ENCODE assay signal across 12 cellular contexts in genomic region chr18:10033038-10033437, GRCh38.
DNase-seq lines count a peak whose midpoint lies in the region; ATAC-seq and TF ChIP-seq lines count a peak whose summit lies in the region.
"Had no signal": no experiment of that assay in that cellular context is flagged by ENCODE, and none has a peak within 500 bp of the region (broad histone marks: within the 10 kb centered on the region; RNA-seq: fewer than 3 reads in every experiment).

No MANE protein-coding gene starts in this region.

- H3K27ac ChIP-seq in dorsolateral prefrontal cortex: peak overlapping the region in 19 of 59 donors; percentile 14 to 79 (median 56)
- H3K27ac ChIP-seq in uterus: peak overlapping the region; percentile 13 to 41
- H3K27ac ChIP-seq: breast epithelium, VCaP had no signal

- no peak for TF ChIP-seq CTCF in dorsolateral prefrontal cortex (IDR thresholded peaks at IDR 0.05 in 54 of 56, conservative IDR thresholded peaks at IDR 0.05 in 2 of 56; ENCODE audit: low read depth in 1 of 56, partially characterized antibody in 56 of 56)
- no peak for TF ChIP-seq CTCF in natural killer cell (IDR thresholded peaks at IDR 0.05)
- TF ChIP-seq CTCF in uterus (IDR thresholded peaks at IDR 0.05): no peak
- TF ChIP-seq CTCF in chondrocyte (IDR thresholded peaks at IDR 0.05): no peak

- H3K4me3 Mint-ChIP-seq in stimulated activated naive CD8-positive, alpha-beta T cell treated with anti-CD3 and anti-CD28 coated beads, Interleukin-15, Interleukin-2, amounts not matched to agents 100 ng/mL and 50 ng/mL, for 24 hours: peak overlapping the region; percentile 83
- H3K4me3 Mint-ChIP-seq in natural killer cell (peak overlapping the region; percentile 79), chondrocyte (ENCODE audit: unreplicated experiment) (no peak overlapping the region)

- no peak for DNase-seq in stimulated activated naive CD8-positive, alpha-beta T cell treated with anti-CD3 and anti-CD28 coated beads, Interleukin-15, Interleukin-2, amounts not matched to agents 100 U/mL and 50 U/mL, for 24 hours
- DNase-seq in dorsolateral prefrontal cortex: no peak
- no peak for DNase-seq in natural killer cell
- DNase-seq in uterus: peak; percentile 11 to 14
- DNase-seq in NCI-H510A treated with DMSO at 0.1 percent for 48 hours (lab: John Stamatoyannopoulos, UW): no peak
- no peak for DNase-seq in chondrocyte (ENCODE audit: low spot score)
- no peak for DNase-seq in NOMO-1 treated with DMSO at 0.1 percent for 48 hours (lab: John Stamatoyannopoulos, UW; ENCODE audit: unreplicated experiment)
- DNase-seq: NCI-H2171 treated with DMSO at 0.1 percent for 48 hours, occipital lobe had no signal

- TF ChIP-seq POLR2A in uterus (IDR thresholded peaks at IDR 0.05): no peak

- no peaks in the 10 kb centered on the region for H3K9me3 ChIP-seq in uterus
- H3K9me3 ChIP-seq: breast epithelium had no signal

- H3K27ac Mint-ChIP-seq in stimulated activated naive CD8-positive, alpha-beta T cell treated with anti-CD3 and anti-CD28 coated beads, Interleukin-15, Interleukin-2, amounts not matched to agents 100 ng/mL and 50 ng/mL, for 24 hours: peak overlapping the region; percentile 83
- H3K27ac Mint-ChIP-seq in natural killer cell: peak overlapping the region in 1 of 2 donors; percentile 58
- no peak overlapping the region for H3K27ac Mint-ChIP-seq in chondrocyte (ENCODE audit: unreplicated experiment)

- no peaks in the 10 kb centered on the region for H3K36me3 Mint-ChIP-seq in stimulated activated naive CD8-positive, alpha-beta T cell treated with anti-CD3 and anti-CD28 coated beads, Interleukin-15, Interleukin-2, amounts not matched to agents 100 ng/mL and 50 ng/mL, for 24 hours (ENCODE audit: low read depth)
- H3K36me3 Mint-ChIP-seq in natural killer cell (no peaks in the 10 kb centered on the region), chondrocyte (ENCODE audit: low read depth) (no peaks in the 10 kb centered on the region)

- H3K4me3 ChIP-seq in dorsolateral prefrontal cortex (peak overlapping the region in 55 of 59 donors; percentile 17 to 63 (median 44)), uterus (no peak overlapping the region)
- H3K4me3 ChIP-seq: breast epithelium had no signal

- no peaks in the 10 kb centered on the region for H3K4me1 ChIP-seq in uterus

- peaks cover 10% of the 10 kb centered on the region for H3K4me1 Mint-ChIP-seq in stimulated activated naive CD8-positive, alpha-beta T cell treated with anti-CD3 and anti-CD28 coated beads, Interleukin-15, Interleukin-2, amounts not matched to agents 100 ng/mL and 50 ng/mL, for 24 hours (ENCODE audit: low read depth)
- peaks cover 6% of the 10 kb centered on the region in 2 donors for H3K4me1 Mint-ChIP-seq in natural killer cell
- H3K4me1 Mint-ChIP-seq in chondrocyte (ENCODE audit: low read depth): peaks cover 26% of the 10 kb centered on the region

- H3K27me3 Mint-ChIP-seq in stimulated activated naive CD8-positive, alpha-beta T cell treated with anti-CD3 and anti-CD28 coated beads, Interleukin-15, Interleukin-2, amounts not matched to agents 100 ng/mL and 50 ng/mL, for 24 hours: no peaks in the 10 kb centered on the region
- H3K27me3 Mint-ChIP-seq in natural killer cell (ENCODE audit: low read depth in 2 of 2) (peaks cover 0 to 3% of the 10 kb centered on the region in 2 donors), chondrocyte (ENCODE audit: low read depth) (no peaks in the 10 kb centered on the region)

- no peaks in the 10 kb centered on the region for H3K36me3 ChIP-seq in uterus
- H3K36me3 ChIP-seq: breast epithelium had no signal

- intact Hi-C loops in dorsolateral prefrontal cortex (cut with DNase I): loop anchor here in 1 of 2 donors (10.0 kb wide), 2 partner anchors 58 to 412 kb away; no protein-coding TSS in a partner anchor
- intact Hi-C loops in natural killer cell (cut with micrococcal nuclease): no loop called here
- intact Hi-C loops in uterus (cut with DNase I; ENCODE audit: low total_unique reads): no loop called here

- no peaks in the 10 kb centered on the region for H3K9me3 Mint-ChIP-seq in stimulated activated naive CD8-positive, alpha-beta T cell treated with anti-CD3 and anti-CD28 coated beads, Interleukin-15, Interleukin-2, amounts not matched to agents 100 ng/mL and 50 ng/mL, for 24 hours
- H3K9me3 Mint-ChIP-seq in natural killer cell: no peaks in the 10 kb centered on the region
- no peaks in the 10 kb centered on the region for H3K9me3 Mint-ChIP-seq in chondrocyte (ENCODE audit: low read depth)

- no peak for ATAC-seq in stimulated activated naive CD8-positive, alpha-beta T cell treated with anti-CD3 and anti-CD28 coated beads, Interleukin-15, Interleukin-2, amounts not matched to agents 100 U/mL and 50 U/mL, for 24 hours
- ATAC-seq in natural killer cell: no peak

- H3K27me3 ChIP-seq in dorsolateral prefrontal cortex: peaks cover 0 to 7% (median 0%) of the 10 kb centered on the region in 45 donors
- H3K27me3 ChIP-seq in uterus: no peaks in the 10 kb centered on the region
- H3K27me3 ChIP-seq: breast epithelium had no signal

Comparison
In these comparisons a context has a peak if more than half of its experiments do, and no peak if none do; other contexts are left out.
1. DNase-seq: peak in uterus (2 of 2); none in stimulated activated naive CD8-positive, alpha-beta T cell treated with anti-CD3 and anti-CD28 coated beads, Interleukin-15, Interleukin-2, amounts not matched to agents 100 U/mL and 50 U/mL, for 24 hours (single experiment), dorsolateral prefrontal cortex (0 of 10), natural killer cell (single experiment), NCI-H510A treated with DMSO at 0.1 percent for 48 hours (single experiment), chondrocyte (single experiment) and NOMO-1 treated with DMSO at 0.1 percent for 48 hours (single experiment).
2. H3K4me3 ChIP-seq: peak in dorsolateral prefrontal cortex (55 of 59); none in uterus (0 of 2).